Comparison of ENCODE assay signal across 8 cellular contexts in the genomic region with DNA sequence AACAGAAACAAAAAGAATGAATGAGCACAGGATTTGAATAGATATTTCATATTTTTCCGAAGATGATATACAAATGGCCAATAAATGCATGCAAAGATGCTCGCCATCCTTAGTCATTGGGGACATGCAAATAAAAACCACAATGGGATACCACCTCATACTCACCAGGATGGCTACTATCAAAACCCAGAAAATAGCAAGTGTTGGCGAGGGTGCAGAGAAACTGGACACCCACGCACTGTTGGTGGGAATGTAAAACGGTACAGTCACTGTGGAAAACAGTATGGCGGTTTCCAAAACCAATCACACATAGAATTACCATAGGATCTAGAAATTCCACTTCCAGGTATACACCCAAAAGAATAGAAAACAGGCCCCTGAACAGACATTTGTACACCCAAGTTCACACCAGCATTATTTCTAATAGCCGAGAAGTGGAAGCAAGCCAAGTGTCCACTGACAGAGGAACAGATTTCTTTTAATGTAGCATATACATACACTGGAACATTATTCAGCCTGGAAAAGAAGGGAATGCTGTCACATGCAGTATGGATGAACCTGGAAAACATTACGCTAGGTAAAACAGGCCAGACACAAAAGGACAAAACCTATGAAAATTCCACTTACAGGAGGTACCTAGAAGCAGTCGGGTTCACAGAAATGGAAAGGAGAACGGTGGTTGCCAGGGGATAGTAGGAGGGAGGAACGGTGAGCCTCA. TPM values are rescaled to one million over a fixed set of nuclear protein-coding genes. Genes with fewer than 3 reads are reported as not detected.
DNase-seq lines count a peak whose midpoint lies in the region; ATAC-seq and TF ChIP-seq lines count a peak whose summit lies in the region.

No MANE protein-coding gene starts in this region.

- no peaks in the 10 kb centered on the region for H3K27me3 ChIP-seq in right atrium auricular region
- H3K27me3 ChIP-seq in mesendoderm (ENCODE audit: insufficient read depth, low read length, poor library complexity): no peaks in the 10 kb centered on the region

- ATAC-seq in GM21447 (IDR thresholded peaks at IDR 0.05; ENCODE audit: unreplicated experiment) (no peak), HG03521 (IDR thresholded peaks at IDR 0.05; ENCODE audit: unreplicated experiment) (no peak), GM21786 (IDR thresholded peaks at IDR 0.05; ENCODE audit: unreplicated experiment) (no peak)

- H3K18ac ChIP-seq in mesendoderm (ENCODE audit: low read length): peak overlapping the region; percentile 98

- H2BK120ac ChIP-seq in mesendoderm (ENCODE audit: low read depth, low read length): peak overlapping the region; percentile 35

- H3K9me3 ChIP-seq in right atrium auricular region: no peaks in the 10 kb centered on the region

- no peak overlapping the region for H4K5ac ChIP-seq in mesendoderm (ENCODE audit: low read length)

- H3K4me3 ChIP-seq in right atrium auricular region: peak overlapping the region; percentile 68 to 97
- peak overlapping the region; percentile 96 for H3K4me3 ChIP-seq in astrocyte of the spinal cord (ENCODE audit: low read depth, low read length)
- peak overlapping the region; percentile 80 for H3K4me3 ChIP-seq in mesendoderm (ENCODE audit: low read length)

- intact Hi-C loops in cardiac septum (cut with DNase I): no loop called here

- no peak overlapping the region for H2BK15ac ChIP-seq in mesendoderm (replicated peaks; ENCODE audit: low read depth)

- H3K4me2 ChIP-seq in mesendoderm (ENCODE audit: low read length): peak overlapping the region; percentile 99

- peak overlapping the region; percentile 74 for H2AK5ac ChIP-seq in mesendoderm (ENCODE audit: low read length)

- DNase-seq in right atrium auricular region (ENCODE audit: low spot score) (no peak), cardiac septum (ENCODE audit: low spot score) (no peak), astrocyte of the spinal cord (ENCODE audit: low read depth, low spot score) (no peak), mesendoderm (peak; percentile 27), germinal center (ENCODE audit: low spot score) (no peak)

- H3K4me1 ChIP-seq in right atrium auricular region (peaks cover 0 to 28% of the 10 kb centered on the region in 2 donors), mesendoderm (ENCODE audit: control insufficient read depth, low read depth, low read length) (peaks cover 3% of the 10 kb centered on the region)

- WGBS in mesendoderm (ENCODE audit: extremely low coverage, insufficient coverage, low lambda C conversion rate): no CpG with 5 or more reads among the region's 11 CpGs

- H3K79me2 ChIP-seq in mesendoderm (ENCODE audit: control insufficient read depth, insufficient read depth, low read length): peaks cover 65% of the 10 kb centered on the region

- H3K36me3 ChIP-seq in right atrium auricular region (no peaks in the 10 kb centered on the region), mesendoderm (ENCODE audit: control insufficient read depth, insufficient read depth, low read length) (no peaks in the 10 kb centered on the region)

- TF ChIP-seq CTCF in right atrium auricular region (IDR thresholded peaks at IDR 0.05) (no peak), astrocyte of the spinal cord (IDR thresholded peaks at IDR 0.05; ENCODE audit: low read depth, low read length) (no peak)

- H3K4ac ChIP-seq in mesendoderm (ENCODE audit: low read depth, low read length): peak overlapping the region; percentile 96

- H3K23ac ChIP-seq in mesendoderm (ENCODE audit: low read length): no peak overlapping the region

- H3K79me1 ChIP-seq in mesendoderm (ENCODE audit: low read length): peaks cover 9% of the 10 kb centered on the region

- in situ Hi-C loops in astrocyte of the spinal cord (cut with HindIII; ENCODE audit: low sequenced_read_pairs): no loop called here

- peak overlapping the region; percentile 97 for H3K56ac ChIP-seq in mesendoderm (ENCODE audit: low read length)

- peak overlapping the region; percentile 96 for H3K9ac ChIP-seq in mesendoderm (ENCODE audit: low read length)

- peak overlapping the region; percentile 84 for H2BK5ac ChIP-seq in mesendoderm (ENCODE audit: low read length)

- H4K8ac ChIP-seq in mesendoderm (ENCODE audit: low read depth, low read length): no peak overlapping the region

- H3K27ac ChIP-seq in right atrium auricular region: peak overlapping the region; percentile 95 to 99
- no peak overlapping the region for H3K27ac ChIP-seq in mesendoderm (ENCODE audit: low read depth, low read length)

RNA-seq across cellular contexts. Expression of gene RNF168, which starts 3.6 kb away (rescaled TPM):
- 10 to 100 TPM; 14.9 to 15.5 TPM for total RNA-seq in right atrium auricular region
- 21.8 TPM for total RNA-seq in cardiac septum
- polyA plus RNA-seq in mesendoderm (2013, experiment 1 of 2): 16.7 TPM
- polyA plus RNA-seq in mesendoderm (2013, experiment 2 of 2): 16.6 TPM

RNA-seq across cellular contexts. Expression of gene SMCO1, which starts 15.2 kb away (rescaled TPM):
- total RNA-seq in right atrium auricular region (10 to 100 TPM in 1 of 2 donors, 1 to 10 TPM in 1; 3.6 to 42.3 TPM), cardiac septum (28.7 TPM)
- 0.04 TPM for polyA plus RNA-seq in mesendoderm (2013, experiment 1 of 2)
- polyA plus RNA-seq in mesendoderm (2013, experiment 2 of 2): 0.03 TPM
